Comparison of ENCODE assay signal across 19 cellular contexts in genomic region chr11:13784848-13785247, GRCh38.
"Had no signal": no experiment of that assay in that cellular context is flagged by ENCODE, and none has a peak within 500 bp of the region (broad histone marks: within the 10 kb centered on the region; RNA-seq: fewer than 3 reads in every experiment).

No MANE protein-coding gene starts in this region.

- ATAC-seq: left lobe of liver; lower lobe of right lung; naive thymus-derived CD8-positive, alpha-beta T cell; T-helper 17 cell had no signal

- DNase-seq: activated CD4-positive, alpha-beta memory T cell treated with anti-CD3 and anti-CD28 coated beads for 36 hours; activated CD4-positive, alpha-beta T cell treated with anti-CD3 and anti-CD28 coated beads for 48 hours; activated naive CD4-positive, alpha-beta T cell treated with Interleukin-2 at 50 U/mL for 16 hours; activated T-cell treated with anti-CD3 and anti-CD28 coated beads, Interleukin-2, amount 50 U/mL, for 48 hours; dermis blood vessel endothelial cell; effector CD8-positive, alpha-beta T cell; foreskin melanocyte; kidney; lower lobe of right lung; naive thymus-derived CD8-positive, alpha-beta T cell; retina; sigmoid colon; stimulated activated CD4-positive, alpha-beta T cell treated with anti-CD3 and anti-CD28 coated beads, Interleukin-2, amount 100 ng/mL, for 48 hours; stimulated activated naive CD4-positive, alpha-beta T cell; T-helper 17 cell had no signal

- H3K4me3 ChIP-seq: cardiac muscle cell, lower lobe of right lung, neural progenitor cell, sigmoid colon, thoracic aorta had no signal
